ENCODE assay signal across 8 cellular contexts in genomic region chr1:149849947-149850360, GRCh38. TPM values are rescaled to one million over a fixed set of nuclear protein-coding genes. Genes with fewer than 3 reads are reported as not detected.
DNase-seq lines count a peak whose midpoint lies in the region; ATAC-seq and TF ChIP-seq lines count a peak whose summit lies in the region.

No MANE protein-coding gene starts in this region.

- H3K36me3 Mint-ChIP-seq in CD8-positive, alpha-beta T cell, result peaks cover 36% of the 10 kb centered on the region

- no peaks in the 10 kb centered on the region for H3K9me3 ChIP-seq in CD8-positive, alpha-beta T cell (ENCODE audit: low read length)
- no peaks in the 10 kb centered on the region for H3K9me3 ChIP-seq in MM.1S (replicated peaks; ENCODE audit: insufficient read depth, low read length)
- no peaks in the 10 kb centered on the region for H3K9me3 ChIP-seq in mesodermal cell (ENCODE audit: control insufficient read depth, low read length)
- H3K9me3 ChIP-seq in uterus, result no peaks in the 10 kb centered on the region

- peak overlapping the region; percentile 72 for H3K27ac ChIP-seq in CD8-positive, alpha-beta T cell (ENCODE audit: low read depth, low read length)
- peak overlapping the region; percentile 49; the same call in 1 of the 2 replicates for H3K27ac ChIP-seq in MM.1S (ENCODE audit: low read length)
- peak overlapping the region; percentile 31 for H3K27ac ChIP-seq in mesodermal cell (ENCODE audit: low read depth, low read length, severe bottlenecking)
- H3K27ac ChIP-seq in uterus, result peak overlapping the region; percentile 81 to 85

- no peaks in the 10 kb centered on the region for H3K27me3 Mint-ChIP-seq in CD8-positive, alpha-beta T cell (ENCODE audit: low read depth)

- POLR2A ChIA-PET in CD8-positive, alpha-beta T cell (lab: Charles Lee), result interaction anchor here (2.0 to 4.3 kb wide), 2 partner anchors 36 to 38 kb away, joined by 8 to 116 read pairs; a partner anchor contains a TSS

- peak overlapping the region; percentile 95 for H3K27ac Mint-ChIP-seq in CD8-positive, alpha-beta T cell

- no peak for TF ChIP-seq CTCF in CD8-positive, alpha-beta T cell (IDR thresholded peaks at IDR 0.05)
- no peak for TF ChIP-seq CTCF in MM.1S (IDR thresholded peaks at IDR 0.05; ENCODE audit: low read length)
- TF ChIP-seq CTCF in cardiac fibroblast (IDR thresholded peaks at IDR 0.05; ENCODE audit: low read depth, low read length), result no peak
- no peak for TF ChIP-seq CTCF in uterus (IDR thresholded peaks at IDR 0.05)

- H3K27me3 ChIP-seq in CD8-positive, alpha-beta T cell (ENCODE audit: insufficient read depth, low read length), result no peaks in the 10 kb centered on the region
- H3K27me3 ChIP-seq in MM.1S (replicated peaks; ENCODE audit: insufficient read depth, low read length) (no peaks in the 10 kb centered on the region), uterus (no peaks in the 10 kb centered on the region)

- no peaks in the 10 kb centered on the region for H3K9me3 Mint-ChIP-seq in CD8-positive, alpha-beta T cell

- H3K4me2 ChIP-seq in MM.1S (ENCODE audit: low read depth, low read length), result peak overlapping the region; percentile 82

- DNase-seq in CD8-positive, alpha-beta T cell, result peak in 2 of 7 experiments; percentile 6 to 9
- DNase-seq in MM.1S (peak; percentile 46), cardiac fibroblast (ENCODE audit: low read depth in 2 of 2) (peak in 1 of 2 donors; percentile 33), uterus (no peak), NCI-H146 treated with DMSO at 0.1 percent for 48 hours (lab: John Stamatoyannopoulos, UW; ENCODE audit: unreplicated experiment) (no peak), hepatic stellate cell (ENCODE audit: low spot score) (no peak)

- no peak for ATAC-seq in CD8-positive, alpha-beta T cell
- ATAC-seq in GM18517 (IDR thresholded peaks at IDR 0.05; ENCODE audit: unreplicated experiment), result no peak

- CTCF ChIA-PET in CD8-positive, alpha-beta T cell (lab: Charles Lee), result no interaction called here

- peak overlapping the region; percentile 86 for H3K4me3 Mint-ChIP-seq in CD8-positive, alpha-beta T cell

- H2AFZ ChIP-seq in MM.1S (ENCODE audit: low read length), result no peak overlapping the region

- peaks cover 47% of the 10 kb centered on the region for H3K79me2 ChIP-seq in MM.1S (ENCODE audit: low read length)

- H3K9me2 ChIP-seq in MM.1S (replicated peaks; ENCODE audit: insufficient read depth, low read length), result no peaks in the 10 kb centered on the region

- H3K36me3 ChIP-seq in CD8-positive, alpha-beta T cell (ENCODE audit: insufficient read depth, low read length), result no peaks in the 10 kb centered on the region
- H3K36me3 ChIP-seq in MM.1S (replicated peaks; ENCODE audit: insufficient read depth, low read length), result no peaks in the 10 kb centered on the region
- peaks cover 5% of the 10 kb centered on the region for H3K36me3 ChIP-seq in mesodermal cell (ENCODE audit: control insufficient read depth, insufficient read depth, low read length)
- H3K36me3 ChIP-seq in uterus, result no peaks in the 10 kb centered on the region

- H3K4me1 ChIP-seq in CD8-positive, alpha-beta T cell (ENCODE audit: insufficient read depth, low read length), result peaks cover 44% of the 10 kb centered on the region
- H3K4me1 ChIP-seq in MM.1S (ENCODE audit: low read length), result peaks cover 22% of the 10 kb centered on the region
- peaks cover 14% of the 10 kb centered on the region for H3K4me1 ChIP-seq in mesodermal cell (ENCODE audit: control insufficient read depth, insufficient read depth, low read length, poor library complexity, severe bottlenecking)
- H3K4me1 ChIP-seq in uterus, result peaks cover 0 to 13% of the 10 kb centered on the region in 2 donors

- H3K4me1 Mint-ChIP-seq in CD8-positive, alpha-beta T cell (ENCODE audit: low read depth), result peaks cover 50% of the 10 kb centered on the region

- H3F3A ChIP-seq in MM.1S (ENCODE audit: insufficient read depth, low read length), result peaks cover 11% of the 10 kb centered on the region; the same call in 1 of the 2 replicates

- TF ChIP-seq POLR2A in uterus (IDR thresholded peaks at IDR 0.05), result no peak

- no peaks in the 10 kb centered on the region for H4K20me1 ChIP-seq in MM.1S (ENCODE audit: insufficient read depth, low read length)

- intact Hi-C loops in CD8-positive, alpha-beta T cell (cut with DNase I, micrococcal nuclease), result no loop called here
- intact Hi-C loops in uterus (cut with DNase I; ENCODE audit: low total_unique reads), result no loop called here

- WGBS in mesodermal cell (ENCODE audit: insufficient coverage in 2 of 2), 2 experiments, result 4 to 8% methylated on average over 2 to 4 of the region's 9 CpGs

- H3K9ac ChIP-seq in MM.1S (ENCODE audit: low read length), result peak overlapping the region; percentile 65

- peak overlapping the region; percentile 56 for H3K4me3 ChIP-seq in CD8-positive, alpha-beta T cell (ENCODE audit: low read depth, low read length)
- peak overlapping the region; percentile 69 for H3K4me3 ChIP-seq in MM.1S (ENCODE audit: low read length)
- H3K4me3 ChIP-seq in cardiac fibroblast (replicated peaks in 1 of 2; ENCODE audit: low read depth in 2 of 2, low read length in 2 of 2), result peak overlapping the region; percentile 48 to 50
- peak overlapping the region; percentile 52 for H3K4me3 ChIP-seq in mesodermal cell (ENCODE audit: extremely low read depth, insufficient read depth, low read length, poor library complexity, severe bottlenecking)
- peak overlapping the region; percentile 39 to 42 for H3K4me3 ChIP-seq in uterus

RNA-seq across cellular contexts. Expression of gene BOLA1, which starts 49.4 kb away (rescaled TPM):
- 1 to 10 TPM; 3.3 to 4.0 TPM for total RNA-seq in CD8-positive, alpha-beta T cell
- polyA plus RNA-seq in mesodermal cell (2013, experiment 1 of 2), result 2.4 TPM
- 2.4 TPM for polyA plus RNA-seq in mesodermal cell (2013, experiment 2 of 2)
- total RNA-seq in uterus, result 10 to 100 TPM in 3 of 4 donors, 1 to 10 TPM in 1; 2.1 to 51.2 (median 15.3) TPM

Comparison
In these comparisons a context has a peak if more than half of its experiments do, and no peak if none do; other contexts are left out.
1. H3K27ac ChIP-seq: peak in every context shown above with its lines; median percentile 83 in uterus; 72 in CD8-positive, alpha-beta T cell; 49 in MM.1S; 31 in mesodermal cell.